Comparison of ENCODE assay signal across 2 cellular contexts in the genomic region with DNA sequence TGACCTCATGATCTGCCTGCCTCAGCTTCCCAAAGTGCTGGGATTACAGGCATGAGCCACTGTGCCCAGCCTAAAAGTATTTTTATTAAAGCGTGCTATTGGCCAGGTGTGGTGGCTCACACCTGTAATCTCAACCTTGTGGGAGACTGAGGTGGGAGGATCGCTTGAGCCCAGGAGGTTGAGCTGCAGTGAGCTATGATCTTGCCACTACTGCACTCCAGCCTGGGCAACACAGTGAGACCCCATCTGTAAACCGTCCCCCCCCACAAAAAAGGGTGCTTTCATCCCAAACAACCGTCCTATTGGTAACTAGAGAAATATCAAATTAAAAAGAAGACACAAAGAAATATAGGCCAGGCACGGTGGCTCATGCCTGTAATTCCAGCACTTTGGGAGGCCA. TPM values are rescaled to one million over a fixed set of nuclear protein-coding genes. Genes with fewer than 3 reads are reported as not detected.
"Had no signal": no experiment of that assay in that cellular context is flagged by ENCODE, and none has a peak within 500 bp of the region (broad histone marks: within the 10 kb centered on the region; RNA-seq: fewer than 3 reads in every experiment).

No MANE protein-coding gene starts in this region.

RNA-seq across cellular contexts. Expression of a gene that starts 6.6 kb away (rescaled TPM):
- total RNA-seq: HT-29, M059J had no signal

RNA-seq across cellular contexts. Expression of a gene that starts 6.8 kb away (rescaled TPM):
- total RNA-seq: HT-29, M059J had no signal
